ENCODE assay signal across 1 cellular context in the genomic region with DNA sequence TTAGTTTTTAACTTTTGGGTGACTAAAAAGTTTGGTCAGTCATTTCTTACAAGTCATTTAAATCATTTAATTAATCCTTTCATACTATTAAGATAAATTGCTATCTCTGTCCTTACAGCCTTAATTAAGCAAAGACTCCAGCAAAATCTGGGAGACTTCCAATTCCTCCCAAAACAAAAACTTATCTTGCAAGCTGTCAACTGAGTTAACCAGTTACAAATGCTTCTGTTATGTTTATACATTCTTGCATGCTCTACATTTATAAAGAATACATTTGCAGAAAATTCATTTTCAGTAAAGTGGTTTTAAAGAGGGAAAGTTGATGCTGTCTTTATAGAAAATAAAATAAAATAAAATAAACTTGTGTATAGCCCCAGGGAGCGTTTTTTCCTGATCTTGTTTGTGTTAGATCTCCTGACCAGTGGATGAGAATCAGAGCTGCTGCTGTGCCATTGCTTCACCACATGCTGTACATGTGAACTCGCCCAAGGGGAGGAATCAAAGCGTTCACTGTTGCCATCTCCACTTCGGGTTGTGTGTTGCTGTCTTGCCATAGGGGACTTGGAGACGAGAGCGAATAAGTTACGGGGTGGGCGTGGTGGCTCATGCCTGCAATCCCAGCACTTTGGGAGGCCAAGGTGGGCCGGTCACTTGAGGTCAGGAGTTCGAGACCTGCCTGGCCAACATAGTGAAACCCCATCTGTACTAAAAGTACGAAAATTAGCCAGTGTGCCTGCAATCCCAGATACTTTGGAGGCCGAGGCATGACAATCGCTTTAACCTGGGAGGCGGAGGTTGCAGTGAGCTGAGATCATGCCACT.
A peak's percentile ranks its signal among the peaks of the same experiment; 100 is the strongest.
TF ChIP-seq lines count a peak whose summit lies in the region.

No MANE protein-coding gene starts in this region.

TF ChIP-seq in HepG2, 621 proteins besides CTCF, POLR2A, EP300 and RAD21:
- TF ChIP-seq IKZF4 (CRISPR knock-in tag; IDR thresholded peaks at IDR 0.05; ENCODE audit: borderline replicate concordance, low read depth, not compliant biosample characterization), result no peak
- no peak for TF ChIP-seq RORA (CRISPR knock-in tag; IDR thresholded peaks at IDR 0.05)
- TF ChIP-seq ZNF12 (CRISPR knock-in tag; IDR thresholded peaks at IDR 0.05), result peak; percentile 95
- TF ChIP-seq, protein P1, sequence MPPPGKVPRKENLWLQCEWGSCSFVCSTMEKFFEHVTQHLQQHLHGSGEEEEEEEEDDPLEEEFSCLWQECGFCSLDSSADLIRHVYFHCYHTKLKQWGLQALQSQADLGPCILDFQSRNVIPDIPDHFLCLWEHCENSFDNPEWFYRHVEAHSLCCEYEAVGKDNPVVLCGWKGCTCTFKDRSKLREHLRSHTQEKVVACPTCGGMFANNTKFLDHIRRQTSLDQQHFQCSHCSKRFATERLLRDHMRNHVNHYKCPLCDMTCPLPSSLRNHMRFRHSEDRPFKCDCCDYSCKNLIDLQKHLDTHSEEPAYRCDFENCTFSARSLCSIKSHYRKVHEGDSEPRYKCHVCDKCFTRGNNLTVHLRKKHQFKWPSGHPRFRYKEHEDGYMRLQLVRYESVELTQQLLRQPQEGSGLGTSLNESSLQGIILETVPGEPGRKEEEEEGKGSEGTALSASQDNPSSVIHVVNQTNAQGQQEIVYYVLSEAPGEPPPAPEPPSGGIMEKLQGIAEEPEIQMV (CRISPR knock-in tag; IDR thresholded peaks at IDR 0.05; ENCODE audit: low read depth), result no peak
- no peak for TF ChIP-seq MXD4 (CRISPR knock-in tag; IDR thresholded peaks at IDR 0.05)
- TF ChIP-seq, protein P2, sequence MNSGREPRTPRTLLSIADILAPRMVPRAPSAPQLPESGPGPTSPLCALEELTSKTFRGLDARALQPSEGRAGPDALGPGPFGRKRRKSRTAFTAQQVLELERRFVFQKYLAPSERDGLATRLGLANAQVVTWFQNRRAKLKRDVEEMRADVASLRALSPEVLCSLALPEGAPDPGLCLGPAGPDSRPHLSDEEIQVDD (CRISPR knock-in tag; IDR thresholded peaks at IDR 0.05; ENCODE audit: borderline replicate concordance), result no peak
- TF ChIP-seq ZNF329 (CRISPR knock-in tag; IDR thresholded peaks at IDR 0.05; ENCODE audit: low read depth), result no peak
- TF ChIP-seq SRY (CRISPR knock-in tag; IDR thresholded peaks at IDR 0.05), result no peak
- peak; percentile 32; the same call in 1 of the 2 replicates for TF ChIP-seq CEBPB (IDR thresholded peaks at IDR 0.05; ENCODE audit: borderline replicate concordance, low read depth, low read length)
- TF ChIP-seq POLR2AphosphoS2 (IDR thresholded peaks at IDR 0.05; ENCODE audit: low read depth, low read length), result no peak
- TF ChIP-seq NR1H2 (CRISPR knock-in tag; IDR thresholded peaks at IDR 0.05; ENCODE audit: borderline replicate concordance, low read depth), result no peak
- no peak for TF ChIP-seq ZNF550 (CRISPR knock-in tag; IDR thresholded peaks at IDR 0.05; ENCODE audit: borderline replicate concordance)
- TF ChIP-seq ZNF382 (CRISPR knock-in tag; IDR thresholded peaks at IDR 0.05; ENCODE audit: borderline replicate concordance), result no peak
- TF ChIP-seq, protein P3, sequence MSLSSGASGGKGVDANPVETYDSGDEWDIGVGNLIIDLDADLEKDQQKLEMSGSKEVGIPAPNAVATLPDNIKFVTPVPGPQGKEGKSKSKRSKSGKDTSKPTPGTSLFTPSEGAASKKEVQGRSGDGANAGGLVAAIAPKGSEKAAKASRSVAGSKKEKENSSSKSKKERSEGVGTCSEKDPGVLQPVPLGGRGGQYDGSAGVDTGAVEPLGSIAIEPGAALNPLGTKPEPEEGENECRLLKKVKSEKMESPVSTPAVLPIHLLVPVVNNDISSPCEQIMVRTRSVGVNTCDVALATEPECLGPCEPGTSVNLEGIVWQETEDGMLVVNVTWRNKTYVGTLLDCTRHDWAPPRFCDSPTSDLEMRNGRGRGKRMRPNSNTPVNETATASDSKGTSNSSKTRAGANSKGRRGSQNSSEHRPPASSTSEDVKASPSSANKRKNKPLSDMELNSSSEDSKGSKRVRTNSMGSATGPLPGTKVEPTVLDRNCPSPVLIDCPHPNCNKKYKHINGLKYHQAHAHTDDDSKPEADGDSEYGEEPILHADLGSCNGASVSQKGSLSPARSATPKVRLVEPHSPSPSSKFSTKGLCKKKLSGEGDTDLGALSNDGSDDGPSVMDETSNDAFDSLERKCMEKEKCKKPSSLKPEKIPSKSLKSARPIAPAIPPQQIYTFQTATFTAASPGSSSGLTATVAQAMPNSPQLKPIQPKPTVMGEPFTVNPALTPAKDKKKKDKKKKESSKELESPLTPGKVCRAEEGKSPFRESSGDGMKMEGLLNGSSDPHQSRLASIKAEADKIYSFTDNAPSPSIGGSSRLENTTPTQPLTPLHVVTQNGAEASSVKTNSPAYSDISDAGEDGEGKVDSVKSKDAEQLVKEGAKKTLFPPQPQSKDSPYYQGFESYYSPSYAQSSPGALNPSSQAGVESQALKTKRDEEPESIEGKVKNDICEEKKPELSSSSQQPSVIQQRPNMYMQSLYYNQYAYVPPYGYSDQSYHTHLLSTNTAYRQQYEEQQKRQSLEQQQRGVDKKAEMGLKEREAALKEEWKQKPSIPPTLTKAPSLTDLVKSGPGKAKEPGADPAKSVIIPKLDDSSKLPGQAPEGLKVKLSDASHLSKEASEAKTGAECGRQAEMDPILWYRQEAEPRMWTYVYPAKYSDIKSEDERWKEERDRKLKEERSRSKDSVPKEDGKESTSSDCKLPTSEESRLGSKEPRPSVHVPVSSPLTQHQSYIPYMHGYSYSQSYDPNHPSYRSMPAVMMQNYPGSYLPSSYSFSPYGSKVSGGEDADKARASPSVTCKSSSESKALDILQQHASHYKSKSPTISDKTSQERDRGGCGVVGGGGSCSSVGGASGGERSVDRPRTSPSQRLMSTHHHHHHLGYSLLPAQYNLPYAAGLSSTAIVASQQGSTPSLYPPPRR (CRISPR knock-in tag; IDR thresholded peaks at IDR 0.05; ENCODE audit: borderline replicate concordance), result no peak
- no peak for TF ChIP-seq KLF15 (CRISPR knock-in tag; IDR thresholded peaks at IDR 0.05; ENCODE audit: borderline replicate concordance)
- TF ChIP-seq ZNF557 (CRISPR knock-in tag; IDR thresholded peaks at IDR 0.05), result no peak
